ENCODE assay signal across 21 cellular contexts in the genomic region with DNA sequence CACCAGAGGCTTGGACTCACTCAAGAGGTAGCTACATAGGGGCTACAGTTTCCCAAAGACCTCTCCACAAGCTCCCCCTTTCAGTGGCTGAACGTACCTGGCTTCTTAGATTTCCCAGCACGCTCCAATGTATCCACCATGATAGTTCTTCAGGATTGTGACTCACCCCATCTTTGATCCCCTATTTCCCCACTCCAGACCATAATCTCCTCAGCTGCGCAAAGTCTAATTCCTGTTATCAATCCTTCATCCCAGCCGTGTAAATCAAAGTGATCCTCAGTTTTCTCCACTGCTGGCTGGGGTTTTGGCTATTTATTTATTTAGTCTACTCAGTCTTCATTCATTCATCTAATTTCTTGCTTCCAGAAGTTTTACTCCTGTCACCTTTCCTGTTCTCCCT. TPM values are rescaled to one million over a fixed set of nuclear protein-coding genes. Genes with fewer than 3 reads are reported as not detected.
"Had no signal": no experiment of that assay in that cellular context is flagged by ENCODE, and none has a peak within 500 bp of the region (broad histone marks: within the 10 kb centered on the region; RNA-seq: fewer than 3 reads in every experiment).

No MANE protein-coding gene starts in this region.

- H3K36me3 ChIP-seq: adrenal gland, lower lobe of right lung, neural progenitor cell, tibial nerve had no signal

- H3K4me1 ChIP-seq: adrenal gland, lower lobe of right lung, neural progenitor cell, tibial nerve had no signal

- H3K4me1 Mint-ChIP-seq: activated CD4-positive, alpha-beta T cell treated with anti-CD3 and anti-CD28 coated beads, Interleukin-2, amount 10 ng/mL, durations not matched to agents 7 days and 5 days; immature natural killer cell; stimulated activated effector memory CD8-positive, alpha-beta T cell treated with anti-CD3 and anti-CD28 coated beads, Interleukin-12 subunit alpha, Interleukin-12 subunit beta, amount 100 ng/mL, for 72 hours; stimulated activated naive CD8-positive, alpha-beta T cell treated with anti-CD3 and anti-CD28 coated beads, Interleukin-15, amount 100 ng/mL, for 72 hours had no signal

- H3K27me3 Mint-ChIP-seq: activated naive CD8-positive, alpha-beta T cell; stimulated activated naive CD8-positive, alpha-beta T cell treated with anti-CD3 and anti-CD28 coated beads, Interleukin-15, amount 100 ng/mL, for 72 hours had no signal

- H3K9ac ChIP-seq: neural progenitor cell had no signal

- H3K27me3 ChIP-seq: adrenal gland, foreskin keratinocyte, neural progenitor cell, tibial nerve had no signal

- H3K9me3 ChIP-seq: adrenal gland, lower lobe of right lung, tibial nerve had no signal

- H3K4me3 ChIP-seq: adrenal gland, lower lobe of right lung, neural progenitor cell, tibial nerve had no signal

- DNase-seq: activated CD4-positive, alpha-beta T cell treated with anti-CD3 and anti-CD28 coated beads, Interleukin-2, amount 10 ng/mL, durations not matched to agents 7 days and 5 days; activated CD4-positive, CD25-positive, alpha-beta regulatory T cell treated with anti-CD3 and anti-CD28 coated beads, Interleukin-2, amount 50 U/mL, for 72 hours; activated CD8-positive, alpha-beta T cell treated with anti-CD3 and anti-CD28 coated beads, Interleukin-2, amount 10 ng/mL, durations not matched to agents 7 days and 5 days; adrenal gland; cerebellar nuclear complex; cortex of kidney; erythroblast; foreskin keratinocyte; immature natural killer cell; lower lobe of right lung; naive thymus-derived CD8-positive, alpha-beta T cell; retina; stimulated activated CD4-positive, alpha-beta T cell treated with anti-CD3 and anti-CD28 coated beads, Interleukin-1b, Interleukin-23, amount 100 ng/mL, for 48 hours; stimulated activated naive CD8-positive, alpha-beta T cell treated with anti-CD3 and anti-CD28 coated beads, Interleukin-15, amount 100 ng/mL, for 72 hours had no signal

- H3K27ac Mint-ChIP-seq: activated CD4-positive, alpha-beta T cell treated with anti-CD3 and anti-CD28 coated beads, Interleukin-2, amount 10 ng/mL, durations not matched to agents 7 days and 5 days; activated CD8-positive, alpha-beta T cell treated with anti-CD3 and anti-CD28 coated beads, Interleukin-2, amount 10 ng/mL, durations not matched to agents 7 days and 5 days; activated naive CD8-positive, alpha-beta T cell; activated T-helper 1 cell treated with anti-CD3 and anti-CD28 coated beads, Interleukin-12 subunit alpha, Interleukin-12 subunit beta, Interleukin-2, Interleukin-4 antibody, amounts not matched to agents 30 ng/mL and 10 ng/mL and 1 ng/mL, durations not matched to agents 14 hours and 24 hours and 36 hours; immature natural killer cell; naive thymus-derived CD8-positive, alpha-beta T cell; neural progenitor cell; stimulated activated effector memory CD8-positive, alpha-beta T cell treated with anti-CD3 and anti-CD28 coated beads, Interleukin-12 subunit alpha, Interleukin-12 subunit beta, amount 100 ng/mL, for 72 hours; stimulated activated naive CD8-positive, alpha-beta T cell treated with anti-CD3 and anti-CD28 coated beads, Interleukin-15, amount 100 ng/mL, for 72 hours had no signal

- H3K27ac ChIP-seq: adrenal gland, lower lobe of right lung, neural progenitor cell, tibial nerve had no signal

- H3K36me3 Mint-ChIP-seq: activated naive CD8-positive, alpha-beta T cell; immature natural killer cell; naive thymus-derived CD8-positive, alpha-beta T cell; neural progenitor cell; stimulated activated effector memory CD8-positive, alpha-beta T cell treated with anti-CD3 and anti-CD28 coated beads, Interleukin-12 subunit alpha, Interleukin-12 subunit beta, amount 100 ng/mL, for 72 hours had no signal

- H3K4me3 Mint-ChIP-seq: activated CD4-positive, alpha-beta T cell treated with anti-CD3 and anti-CD28 coated beads, Interleukin-2, amount 10 ng/mL, durations not matched to agents 7 days and 5 days; activated CD8-positive, alpha-beta T cell treated with anti-CD3 and anti-CD28 coated beads, Interleukin-2, amount 10 ng/mL, durations not matched to agents 7 days and 5 days; activated naive CD8-positive, alpha-beta T cell; activated T-helper 1 cell treated with anti-CD3 and anti-CD28 coated beads, Interleukin-12 subunit alpha, Interleukin-12 subunit beta, Interleukin-2, Interleukin-4 antibody, amounts not matched to agents 30 ng/mL and 10 ng/mL and 1 ng/mL, durations not matched to agents 14 hours and 24 hours and 36 hours; immature natural killer cell; naive thymus-derived CD8-positive, alpha-beta T cell; neural progenitor cell; stimulated activated effector memory CD8-positive, alpha-beta T cell treated with anti-CD3 and anti-CD28 coated beads, Interleukin-12 subunit alpha, Interleukin-12 subunit beta, amount 100 ng/mL, for 72 hours; stimulated activated naive CD8-positive, alpha-beta T cell treated with anti-CD3 and anti-CD28 coated beads, Interleukin-15, amount 100 ng/mL, for 72 hours had no signal

- H3K4me2 ChIP-seq: neural progenitor cell had no signal

- H3K9me3 Mint-ChIP-seq: activated CD4-positive, alpha-beta T cell treated with anti-CD3 and anti-CD28 coated beads, Interleukin-2, amount 10 ng/mL, durations not matched to agents 7 days and 5 days; activated T-helper 1 cell treated with anti-CD3 and anti-CD28 coated beads, Interleukin-12 subunit alpha, Interleukin-12 subunit beta, Interleukin-2, Interleukin-4 antibody, amounts not matched to agents 30 ng/mL and 10 ng/mL and 1 ng/mL, durations not matched to agents 14 hours and 24 hours and 36 hours; immature natural killer cell; naive thymus-derived CD8-positive, alpha-beta T cell; neural progenitor cell; stimulated activated effector memory CD8-positive, alpha-beta T cell treated with anti-CD3 and anti-CD28 coated beads, Interleukin-12 subunit alpha, Interleukin-12 subunit beta, amount 100 ng/mL, for 72 hours; stimulated activated naive CD8-positive, alpha-beta T cell treated with anti-CD3 and anti-CD28 coated beads, Interleukin-15, amount 100 ng/mL, for 72 hours had no signal

RNA-seq across cellular contexts. Expression of gene SLFNL1, which starts 55.1 kb away (rescaled TPM):
- total RNA-seq: kidney epithelial cell, left lobe of liver had no signal
- polyA plus RNA-seq: foreskin keratinocyte had no signal
